Comparison of ENCODE assay signal across 10 cellular contexts in the genomic region with DNA sequence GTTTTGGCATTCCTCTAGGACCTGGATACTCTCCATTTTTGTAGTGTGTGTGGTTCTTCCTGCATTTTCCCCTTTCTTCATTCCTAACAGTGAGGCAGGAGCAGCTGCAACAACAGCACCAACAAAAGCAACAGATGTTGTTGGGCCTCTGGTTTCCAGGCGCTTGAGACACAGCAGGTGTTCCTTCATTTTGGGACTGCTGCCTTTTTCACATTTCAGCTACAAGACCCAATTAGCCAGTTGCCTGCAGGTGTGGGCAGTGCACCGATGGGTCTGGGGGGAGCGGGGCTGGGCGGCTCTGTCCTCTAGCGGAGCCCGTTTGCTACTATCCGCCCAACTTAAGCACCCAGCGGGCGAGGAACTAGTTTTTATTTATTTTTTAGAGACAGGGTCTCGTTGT. TPM values are rescaled to one million over a fixed set of nuclear protein-coding genes. Genes with fewer than 3 reads are reported as not detected.
DNase-seq lines count a peak whose midpoint lies in the region; TF ChIP-seq lines count a peak whose summit lies in the region.
"Had no signal": no experiment of that assay in that cellular context is flagged by ENCODE, and none has a peak within 500 bp of the region (broad histone marks: within the 10 kb centered on the region; RNA-seq: fewer than 3 reads in every experiment).

No MANE protein-coding gene starts in this region.

- no peak overlapping the region for H3K4me3 ChIP-seq in HL-60 (replicated peaks; ENCODE audit: insufficient read depth, low read length)
- no peak overlapping the region for H3K4me3 ChIP-seq in ectodermal cell (ENCODE audit: insufficient read depth, low read depth, low read length)
- no peak overlapping the region for H3K4me3 ChIP-seq in skeletal muscle cell (ENCODE audit: low read depth, low read length)
- H3K4me3 ChIP-seq in coronary artery = no peak overlapping the region

- H3K27me3 ChIP-seq in HL-60 (ENCODE audit: insufficient read depth, poor library complexity, severe bottlenecking) (no peaks in the 10 kb centered on the region), ectodermal cell (ENCODE audit: control insufficient read depth, insufficient read depth, low read length, poor library complexity, severe bottlenecking) (no peaks in the 10 kb centered on the region)
- H3K27me3 ChIP-seq: brain microvascular endothelial cell had no signal

- no peak for DNase-seq in HL-60 (ENCODE audit: low read depth in 1 of 2, low spot score in 1 of 2)
- peak; percentile 52 to 77 for DNase-seq in NCI-H524 (lab: John Stamatoyannopoulos, UW)
- DNase-seq in skeletal muscle cell (ENCODE audit: low read depth) = peak; percentile 20
- no peak for DNase-seq in superior temporal gyrus (ENCODE audit: extremely low spot score)
- DNase-seq in RKO (ENCODE audit: low spot score) = no peak
- no peak for DNase-seq in SW 1271 (lab: John Stamatoyannopoulos, UW)
- no peak for DNase-seq in coronary artery (ENCODE audit: low spot score)
- DNase-seq: brain microvascular endothelial cell, NCI-H526 treated with DMSO at 0.1 percent for 48 hours had no signal

- no peaks in the 10 kb centered on the region for H3K4me1 ChIP-seq in ectodermal cell (ENCODE audit: control insufficient read depth, insufficient read depth, low read length)

- H3K36me3 ChIP-seq in ectodermal cell (ENCODE audit: control insufficient read depth, insufficient read depth, low read length) = no peaks in the 10 kb centered on the region
- H3K36me3 ChIP-seq: brain microvascular endothelial cell had no signal

- H3K9me3 ChIP-seq in ectodermal cell (ENCODE audit: control insufficient read depth, low read length) = no peaks in the 10 kb centered on the region

- peak overlapping the region; percentile 58 for H3K27ac ChIP-seq in HL-60 (replicated peaks)
- peak overlapping the region; percentile 37 for H3K27ac ChIP-seq in ectodermal cell (ENCODE audit: insufficient read depth, low read depth, low read length, poor library complexity, severe bottlenecking)
- H3K27ac ChIP-seq in coronary artery = no peak overlapping the region
- H3K27ac ChIP-seq: brain microvascular endothelial cell had no signal

- 79 to 85% methylated on average over 9 to 10 of the region's 10 CpGs for WGBS in ectodermal cell, 2 experiments

- TF ChIP-seq CTCF in HL-60 (IDR thresholded peaks at IDR 0.05; ENCODE audit: insufficient read depth, low read length) (no peak), coronary artery (IDR thresholded peaks at IDR 0.05) (no peak)

RNA-seq across cellular contexts. Expression of a gene that starts 26.0 kb away (rescaled TPM):
- 20.0 TPM for polyA plus RNA-seq in ectodermal cell (2013, experiment 1 of 4)
- 15.0 TPM for polyA plus RNA-seq in ectodermal cell (2013, experiment 2 of 4)
- polyA plus RNA-seq in ectodermal cell (2013, experiment 3 of 4) = 13.4 TPM
- 15.1 TPM for polyA plus RNA-seq in ectodermal cell (2013, experiment 4 of 4)

Comparison
In these comparisons a context has a peak if more than half of its experiments do, and no peak if none do; other contexts are left out.
1. DNase-seq: peak in NCI-H524 (2 of 2) and skeletal muscle cell (single experiment); none in HL-60 (0 of 2), superior temporal gyrus (single experiment), RKO (single experiment), SW 1271 (0 of 2) and coronary artery (single experiment).
2. H3K27ac ChIP-seq: peak in HL-60 (single experiment) and ectodermal cell (single experiment); none in coronary artery (0 of 2).